Comparison of ENCODE assay signal across 1 cellular context in genomic region chrX:88604433-88605221, GRCh38.
TF ChIP-seq lines count a peak whose summit lies in the region.

No MANE protein-coding gene starts in this region.

TF ChIP-seq in HepG2, 621 proteins besides CTCF, POLR2A, EP300 and RAD21 (continued from another document and continues in another):
- TF ChIP-seq AHDC1 (CRISPR knock-in tag; IDR thresholded peaks at IDR 0.05; ENCODE audit: borderline replicate concordance) (peak; percentile 95), CBFB (CRISPR knock-in tag; IDR thresholded peaks at IDR 0.05) (peak; percentile 71), ZNF30 (CRISPR knock-in tag; IDR thresholded peaks at IDR 0.05) (no peak), KDM3A (CRISPR knock-in tag; IDR thresholded peaks at IDR 0.05; ENCODE audit: low read depth) (peak; percentile 28; the same call in 1 of the 2 replicates), POLR2G (IDR thresholded peaks at IDR 0.05; ENCODE audit: low read depth, low read length) (peak; percentile 79), ZKSCAN8 (CRISPR knock-in tag; IDR thresholded peaks at IDR 0.05; ENCODE audit: borderline replicate concordance) (peak; percentile 80), LRRFIP1 (CRISPR knock-in tag; conservative IDR thresholded peaks at IDR 0.05) (no peak), SIX4 (CRISPR knock-in tag; IDR thresholded peaks at IDR 0.05) (no peak; the same call in 1 of the 2 replicates), STAG1 (CRISPR knock-in tag; IDR thresholded peaks at IDR 0.05) (peak; percentile 29), ZSCAN5A (CRISPR knock-in tag; IDR thresholded peaks at IDR 0.05; ENCODE audit: borderline replicate concordance) (no peak; the same call in 1 of the 2 replicates), DPF2 (CRISPR knock-in tag; IDR thresholded peaks at IDR 0.05; ENCODE audit: borderline replicate concordance, low read depth) (peak; percentile 73; the same call in 1 of the 2 replicates), HOXD1 (CRISPR knock-in tag; IDR thresholded peaks at IDR 0.05) (0 out of 2 replicates have a peak, but pooled peaks have one; percentile 66), HOXA9 (CRISPR knock-in tag; IDR thresholded peaks at IDR 0.05; ENCODE audit: borderline replicate concordance) (no peak), BCL3 (CRISPR knock-in tag; IDR thresholded peaks at IDR 0.05) (no peak), ZFP1 (CRISPR knock-in tag; IDR thresholded peaks at IDR 0.05) (peak; percentile 46; the same call in 1 of the 2 replicates), ZNF746 (CRISPR knock-in tag; IDR thresholded peaks at IDR 0.05) (no peak), CENPBD1 (CRISPR knock-in tag; IDR thresholded peaks at IDR 0.05; ENCODE audit: borderline replicate concordance, low read depth) (no peak), ZNF292 (CRISPR knock-in tag; IDR thresholded peaks at IDR 0.05; ENCODE audit: borderline replicate concordance, low read depth) (peak; percentile 82; the same call in 1 of the 2 replicates), RXRA (CRISPR knock-in tag; IDR thresholded peaks at IDR 0.05) (peak; percentile 87; the same call in 1 of the 2 replicates), ZNF710 (CRISPR knock-in tag; IDR thresholded peaks at IDR 0.05; ENCODE audit: borderline replicate concordance) (peak; percentile 82; the same call in 1 of the 2 replicates), NR2C2 (CRISPR knock-in tag; IDR thresholded peaks at IDR 0.05; ENCODE audit: borderline replicate concordance) (peak; percentile 60; the same call in 1 of the 2 replicates), RCOR2 (CRISPR knock-in tag; IDR thresholded peaks at IDR 0.05) (peak; percentile 56; the same call in 1 of the 2 replicates), IKZF5 (CRISPR knock-in tag; IDR thresholded peaks at IDR 0.05) (peak; percentile 69; the same call in 1 of the 2 replicates), TBX3 (IDR thresholded peaks at IDR 0.05; ENCODE audit: borderline replicate concordance) (peak; percentile 47; the same call in 1 of the 2 replicates), ARID3A (IDR thresholded peaks at IDR 0.05; ENCODE audit: low read depth, low read length) (peak; percentile 72), NPAS2 (CRISPR knock-in tag; IDR thresholded peaks at IDR 0.05; ENCODE audit: borderline replicate concordance) (no peak), RELA (CRISPR knock-in tag; IDR thresholded peaks at IDR 0.05) (no peak), ZNF234 (CRISPR knock-in tag; conservative IDR thresholded peaks at IDR 0.05) (no peak), HNF4G (IDR thresholded peaks at IDR 0.05; ENCODE audit: borderline replicate concordance, low read depth, low read length) (peak; percentile 84), HNF4G (CRISPR knock-in tag; IDR thresholded peaks at IDR 0.05; ENCODE audit: borderline replicate concordance, low read depth) (no peak; the same call in 1 of the 2 replicates), PTBP1 (IDR thresholded peaks at IDR 0.05; ENCODE audit: low read depth, low read length, poor library complexity, severe bottlenecking) (no peak), KLF16 (CRISPR knock-in tag; IDR thresholded peaks at IDR 0.05) (peak in 1 of 2 experiments; percentile 38; a peak in 1 of 4 replicates), FOXK1 (CRISPR knock-in tag; IDR thresholded peaks at IDR 0.05; ENCODE audit: borderline replicate concordance, low read depth) (peak; percentile 98), MED1 (CRISPR knock-in tag; IDR thresholded peaks at IDR 0.05) (peak; percentile 99), ZNF687 (CRISPR knock-in tag; IDR thresholded peaks at IDR 0.05) (peak; percentile 80), ZNF562 (CRISPR knock-in tag; IDR thresholded peaks at IDR 0.05; ENCODE audit: borderline replicate concordance) (no peak), ATF3 (CRISPR knock-in tag; IDR thresholded peaks at IDR 0.05) (peak; percentile 53; the same call in 1 of the 2 replicates), FOXO1 (CRISPR knock-in tag; IDR thresholded peaks at IDR 0.05) (peak; percentile 97)
